Comparison of ENCODE assay signal across 20 cellular contexts in genomic region chr7:47970750-47971149, GRCh38. TPM values are rescaled to one million over a fixed set of nuclear protein-coding genes. Genes with fewer than 3 reads are reported as not detected.
DNase-seq lines count a peak whose midpoint lies in the region; ATAC-seq, FAIRE-seq and TF ChIP-seq lines count a peak whose summit lies in the region.
"Had no signal": no experiment of that assay in that cellular context is flagged by ENCODE, and none has a peak within 500 bp of the region (broad histone marks: within the 10 kb centered on the region; RNA-seq: fewer than 3 reads in every experiment).

No MANE protein-coding gene starts in this region.

- H3K4me3 Mint-ChIP-seq in osteocyte (ENCODE audit: unreplicated experiment) = no peak overlapping the region
- H3K4me3 Mint-ChIP-seq: CD4-positive, alpha-beta memory T cell; IgD-negative memory B cell had no signal

- peaks cover 50% of the 10 kb centered on the region for H3K36me3 Mint-ChIP-seq in osteocyte (ENCODE audit: unreplicated experiment)

- H3K27me3 Mint-ChIP-seq in osteocyte (ENCODE audit: unreplicated experiment) = no peaks in the 10 kb centered on the region
- H3K27me3 Mint-ChIP-seq: CD4-positive, alpha-beta memory T cell; IgD-negative memory B cell; progenitor cell of endocrine pancreas had no signal

- TF ChIP-seq CTCF in AG09309 (IDR thresholded peaks at IDR 0.05; ENCODE audit: control insufficient read depth, insufficient read depth, low read depth, low read length, missing control alignments) = no peak
- TF ChIP-seq CTCF in osteocyte (IDR thresholded peaks at IDR 0.05) = no peak

- no peak overlapping the region for H3K4me3 ChIP-seq in AG09309 (ENCODE audit: control insufficient read depth, low read depth, low read length)

- no peak for ATAC-seq in HG02981 (IDR thresholded peaks at IDR 0.05; ENCODE audit: unreplicated experiment)

- H3K4me1 Mint-ChIP-seq in osteocyte (ENCODE audit: unreplicated experiment) = peaks cover 25% of the 10 kb centered on the region

- no peaks in the 10 kb centered on the region for H3K9me3 Mint-ChIP-seq in osteocyte (ENCODE audit: unreplicated experiment)
- H3K9me3 Mint-ChIP-seq: IgD-negative memory B cell had no signal

- DNase-seq in AG09309 (ENCODE audit: low read depth) = peak; percentile 21
- DNase-seq in EH (ENCODE audit: low read depth) = peak; percentile 54
- DNase-seq in osteocyte (ENCODE audit: extremely low spot score, unreplicated experiment) = no peak
- DNase-seq in SK-N-DZ (ENCODE audit: low spot score) = no peak
- no peak for DNase-seq in NCI-H446 treated with DMSO at 0.1 percent for 48 hours (lab: John Stamatoyannopoulos, UW)
- no peak for DNase-seq in retina
- DNase-seq: activated CD4-positive, alpha-beta T cell treated with anti-CD3 and anti-CD28 coated beads, Interleukin-2, amount 50 U/mL, for 4 hours; activated gamma-delta T cell; CD4-positive, alpha-beta memory T cell; NCI-H1417 treated with DMSO at 0.1 percent for 48 hours; NCI-H524; RPMI8226; stimulated activated CD4-positive, alpha-beta T cell treated with anti-CD3 and anti-CD28 coated beads, Interleukin-4, amount 100 ng/mL, for 1 hour; T1000 had no signal

- peak; percentile 95 for FAIRE-seq in endometrium (lab: Jason Lieb, UNC)

- peak overlapping the region; percentile 36 for H3K27ac Mint-ChIP-seq in osteocyte (ENCODE audit: unreplicated experiment)
- H3K27ac Mint-ChIP-seq: progenitor cell of endocrine pancreas had no signal

RNA-seq across cellular contexts. Expression of gene HUS1, which starts 8.7 kb away (rescaled TPM):
- total RNA-seq in osteocyte = 28.8 and 33.9 TPM in 2 replicates
- 27.6 and 34.8 TPM in 2 replicates for polyA plus RNA-seq in SK-N-DZ (2014; cell fraction: cytosol; rRNA removed)
- polyA plus RNA-seq in SK-N-DZ (2014; cell fraction: nucleus; rRNA removed) = 8.6 and 13.6 TPM in 2 replicates

RNA-seq across cellular contexts. Expression of gene PKD1L1, which starts 22.5 kb away (rescaled TPM):
- 0.05 and 0.13 TPM in 2 replicates for total RNA-seq in osteocyte
- 0.01 and 0.05 TPM in 2 replicates for polyA plus RNA-seq in SK-N-DZ (2014; cell fraction: cytosol; rRNA removed)
- polyA plus RNA-seq in SK-N-DZ (2014; cell fraction: nucleus; rRNA removed) = 0.05 TPM in 1 of 2 replicates, not detected in the other
- polyA plus RNA-seq: CD4-positive, alpha-beta memory T cell had no signal

RNA-seq across cellular contexts. Expression of gene SUN3, which starts 58.2 kb away (rescaled TPM):
- total RNA-seq in osteocyte = not detected in 2 replicates
- not detected in 2 replicates for polyA plus RNA-seq in SK-N-DZ (2014; cell fraction: cytosol; rRNA removed)
- polyA plus RNA-seq in SK-N-DZ (2014; cell fraction: nucleus; rRNA removed) = not detected in 2 replicates
- total RNA-seq: CD4-positive, alpha-beta memory T cell; esophagus mucosa; mesenteric fat pad; progenitor cell of endocrine pancreas had no signal
- polyA plus RNA-seq: IgD-negative memory B cell had no signal

Comparison
In these comparisons a context has a peak if more than half of its experiments do, and no peak if none do; other contexts are left out.
1. DNase-seq: peak in AG09309 (single experiment) and EH (single experiment); none in osteocyte (single experiment), SK-N-DZ (single experiment), NCI-H446 treated with DMSO at 0.1 percent for 48 hours (single experiment) and retina (single experiment).